Comparison of ENCODE assay signal across 14 cellular contexts in genomic region chr17:50203589-50204345, GRCh38. TPM values are rescaled to one million over a fixed set of nuclear protein-coding genes. Genes with fewer than 3 reads are reported as not detected.
DNase-seq lines count a peak whose midpoint lies in the region; ATAC-seq, FAIRE-seq and TF ChIP-seq lines count a peak whose summit lies in the region.
"Had no signal": no experiment of that assay in that cellular context is flagged by ENCODE, and none has a peak within 500 bp of the region (broad histone marks: within the 10 kb centered on the region; RNA-seq: fewer than 3 reads in every experiment).

No MANE protein-coding gene starts in this region.

- H2AFZ ChIP-seq in H1 (ENCODE audit: low read length) (no peak overlapping the region), osteoblast (ENCODE audit: low read length) (no peak overlapping the region)

- no peak overlapping the region for H2BK20ac ChIP-seq in H1 (ENCODE audit: low read length)

- H3K4me1 Mint-ChIP-seq in activated T-helper 2 cell treated with anti-CD3 and anti-CD28 coated beads, Interferon-gamma antibody, Interleukin-2, Interleukin-4, amounts not matched to agents 10 μg/mL and 5 μg/mL and 100 μg/mL, durations not matched to agents 14 hours and 24 hours and 36 hours (ENCODE audit: low read depth): peaks cover 15% of the 10 kb centered on the region

- CTCF ChIA-PET in H1 (lab: Charles Lee; ENCODE audit: partially characterized antibody): interaction anchor here (0.7 to 24.4 kb wide), 8 partner anchors 11 to 158 kb away, joined by 3 to 1349 read pairs (median 5); partner anchors contain the start of gene TMEM92

- no peak for FAIRE-seq in H1 (lab: Jason Lieb, UNC)
- FAIRE-seq: A549, bronchial epithelial cell had no signal

- TF ChIP-seq CTCF in H1 (IDR thresholded peaks at IDR 0.05; ENCODE audit: control extremely low read depth in 1 of 3, insufficient read depth in 1 of 3, low read depth in 1 of 3, low read length in 3 of 3) (no peak), osteoblast (IDR thresholded peaks at IDR 0.05; ENCODE audit: extremely low read depth, low read depth, low read length) (no peak)

- H3K4me2 ChIP-seq in H1 (ENCODE audit: insufficient read depth in 1 of 2, low read depth in 2 of 2, low read length in 2 of 2) (no peak overlapping the region), osteoblast (ENCODE audit: insufficient read depth, low read length) (peak overlapping the region; percentile 69)
- H3K4me2 ChIP-seq: A549 had no signal

- H3K9ac ChIP-seq in H1 (replicated peaks in 1 of 4; ENCODE audit: extremely low read depth in 1 of 4, low read depth in 3 of 4, low read length in 3 of 4): no peak overlapping the region

- H3K4me3 ChIP-seq in H1 (ENCODE audit: extremely low read depth in 1 of 4, insufficient read depth in 2 of 4, low read depth in 3 of 4, low read length in 4 of 4): no peak overlapping the region
- H3K4me3 ChIP-seq in osteoblast (ENCODE audit: insufficient read depth, low read length): peak overlapping the region; percentile 40
- H3K4me3 ChIP-seq: A549, left lung had no signal

- H3K9me3 Mint-ChIP-seq in activated T-helper 2 cell treated with anti-CD3 and anti-CD28 coated beads, Interferon-gamma antibody, Interleukin-2, Interleukin-4, amounts not matched to agents 10 μg/mL and 5 μg/mL and 100 μg/mL, durations not matched to agents 14 hours and 24 hours and 36 hours: no peaks in the 10 kb centered on the region

- no peak overlapping the region for H3K14ac ChIP-seq in H1 (ENCODE audit: insufficient read length)

- H3K23ac ChIP-seq in H1 (ENCODE audit: insufficient read length): no peak overlapping the region

- H4K91ac ChIP-seq in H1 (replicated peaks; ENCODE audit: insufficient read length, low read length): no peak overlapping the region

- H3K56ac ChIP-seq in H1 (replicated peaks; ENCODE audit: insufficient read length, low read depth, low read length): no peak overlapping the region

- no peaks in the 10 kb centered on the region for H3K79me1 ChIP-seq in H1 (ENCODE audit: low read depth, low read length)

- no peak for TF ChIP-seq RAD21 in H1 (IDR thresholded peaks at IDR 0.05 in 1 of 2, conservative IDR thresholded peaks at IDR 0.05 in 1 of 2; ENCODE audit: low read depth in 2 of 2, low read length in 2 of 2)

- no peak overlapping the region for H3K27ac ChIP-seq in H1 (ENCODE audit: low read depth, low read length)
- H3K27ac ChIP-seq in osteoblast (ENCODE audit: low read depth, low read length): peak overlapping the region; percentile 96

- H3K27me3 ChIP-seq in H1 (replicated peaks in 1 of 4; ENCODE audit: control insufficient read depth in 3 of 4, extremely low read depth in 1 of 4, insufficient read depth in 3 of 4, low read length in 3 of 4) (peaks cover 0 to 29% (median 15%) of the 10 kb centered on the region in 4 experiments; a peak in 5 of 7 replicates), osteoblast (ENCODE audit: insufficient read depth, low read length) (no peaks in the 10 kb centered on the region)

- no peak overlapping the region for H3K4me3 Mint-ChIP-seq in activated T-helper 2 cell treated with anti-CD3 and anti-CD28 coated beads, Interferon-gamma antibody, Interleukin-2, Interleukin-4, amounts not matched to agents 10 μg/mL and 5 μg/mL and 100 μg/mL, durations not matched to agents 14 hours and 24 hours and 36 hours (ENCODE audit: low read depth)

- H3K27me3 Mint-ChIP-seq in activated T-helper 2 cell treated with anti-CD3 and anti-CD28 coated beads, Interferon-gamma antibody, Interleukin-2, Interleukin-4, amounts not matched to agents 10 μg/mL and 5 μg/mL and 100 μg/mL, durations not matched to agents 14 hours and 24 hours and 36 hours (ENCODE audit: low read depth): peaks cover 58% of the 10 kb centered on the region

- H4K5ac ChIP-seq in H1 (ENCODE audit: insufficient read length, low read depth, low read length): no peak overlapping the region

- ATAC-seq in Right ventricle myocardium superior (ENCODE audit: poor library complexity): no peak
- no peak for ATAC-seq in Right ventricle myocardium inferior
- no peak for ATAC-seq in HG03095 (IDR thresholded peaks at IDR 0.05; ENCODE audit: unreplicated experiment)
- no peak for ATAC-seq in HG03354 (IDR thresholded peaks at IDR 0.05; ENCODE audit: poor library complexity, severe bottlenecking, unreplicated experiment)
- ATAC-seq: A549, esophagus mucosa, left lung had no signal

- no peaks in the 10 kb centered on the region for H3K79me2 ChIP-seq in H1 (ENCODE audit: control insufficient read depth in 1 of 2, insufficient read depth in 2 of 2, low read length in 2 of 2)
- peaks cover 50% of the 10 kb centered on the region for H3K79me2 ChIP-seq in osteoblast (ENCODE audit: insufficient read depth, low read length)

- WGBS in H1 (ENCODE audit: extremely low coverage in 1 of 2, insufficient coverage in 1 of 2, insufficient read length in 1 of 2, insufficient replicate concordance in 2 of 2, low coverage in 1 of 2, low lambda C conversion rate in 2 of 2, missing lambda C conversion rate in 1 of 2), 2 experiments: 80% methylated on average over 12 of the region's 13 CpGs; no CpG with 5 or more reads in 1 of the 2 experiments

- H2BK120ac ChIP-seq in H1 (replicated peaks; ENCODE audit: low read depth, low read length): no peak overlapping the region

- peaks cover 11% of the 10 kb centered on the region; the same call in 1 of the 2 replicates for H3K23me2 ChIP-seq in H1 (ENCODE audit: low read depth, low read length)

- TF ChIP-seq POLR2A in H1 (IDR thresholded peaks at IDR 0.05; ENCODE audit: control extremely low read depth in 1 of 2, low read depth in 2 of 2, low read length in 2 of 2): no peak

- H3K27ac Mint-ChIP-seq in activated T-helper 2 cell treated with anti-CD3 and anti-CD28 coated beads, Interferon-gamma antibody, Interleukin-2, Interleukin-4, amounts not matched to agents 10 μg/mL and 5 μg/mL and 100 μg/mL, durations not matched to agents 14 hours and 24 hours and 36 hours: no peak overlapping the region

- H2AK5ac ChIP-seq in H1 (ENCODE audit: low read depth, low read length): no peak overlapping the region

- no peaks in the 10 kb centered on the region for H3K36me3 Mint-ChIP-seq in activated T-helper 2 cell treated with anti-CD3 and anti-CD28 coated beads, Interferon-gamma antibody, Interleukin-2, Interleukin-4, amounts not matched to agents 10 μg/mL and 5 μg/mL and 100 μg/mL, durations not matched to agents 14 hours and 24 hours and 36 hours (ENCODE audit: low read depth)

- H2BK12ac ChIP-seq in H1 (ENCODE audit: low read depth, low read length): peak overlapping the region; percentile 50; the same call in 1 of the 2 replicates

- intact Hi-C loops in Right ventricle myocardium superior (cut with DNase I) (no loop called here), Right ventricle myocardium inferior (cut with DNase I) (no loop called here)
- intact Hi-C loops in activated T-helper 2 cell treated with anti-CD3 and anti-CD28 coated beads, Interferon-gamma antibody, Interleukin-2, Interleukin-4, amounts not matched to agents 10 μg/mL and 5 μg/mL and 100 μg/mL, durations not matched to agents 14 hours and 24 hours and 36 hours (cut with micrococcal nuclease): loop anchor here (5.0 to 10.0 kb wide), 2 partner anchors 144 to 271 kb away; partner anchors contain the start of genes RSAD1 and XYLT2

- no peak overlapping the region; the same call in 1 of the 2 replicates for H3K18ac ChIP-seq in H1 (ENCODE audit: extremely low read depth, low read length)

- POLR2A ChIA-PET in H1 (lab: Charles Lee; ENCODE audit: partially characterized antibody): interaction anchor here (1.2 to 4.5 kb wide), 2 partner anchors 65 to 70 kb away, joined by 3 to 20 read pairs; partner anchors contain the start of gene TMEM92

- H3K36me3 ChIP-seq in H1 (ENCODE audit: control insufficient read depth in 2 of 4, insufficient read depth in 4 of 4, low read length in 3 of 4): no peaks in the 10 kb centered on the region; a peak in 1 of 8 replicates
- H3K36me3 ChIP-seq in osteoblast (ENCODE audit: insufficient read depth, low read length): peaks cover 11% of the 10 kb centered on the region
- H3K36me3 ChIP-seq: left lung had no signal

- peak; percentile 33 for DNase-seq in Right ventricle myocardium superior
- DNase-seq in Right ventricle myocardium inferior (ENCODE audit: missing footprints): no peak
- DNase-seq in H1 (ENCODE audit: low read depth in 1 of 2, low spot score in 2 of 2): no peak
- DNase-seq in osteoblast (ENCODE audit: insufficient read length, low spot score, missing footprints): peak; percentile 98
- no peak for DNase-seq in SHP77 treated with DMSO at 0.1 percent for 48 hours (lab: John Stamatoyannopoulos, UW)
- DNase-seq in activated T-helper 2 cell treated with anti-CD3 and anti-CD28 coated beads, Interferon-gamma antibody, Interleukin-2, Interleukin-4, amounts not matched to agents 10 μg/mL and 5 μg/mL and 100 μg/mL, durations not matched to agents 14 hours and 24 hours and 36 hours (ENCODE audit: low spot score): no peak
- DNase-seq: OCI-M1 had no signal

- H2BK15ac ChIP-seq in H1 (ENCODE audit: low read length): no peak overlapping the region

- H3K4me1 ChIP-seq in H1 (replicated peaks in 1 of 4; ENCODE audit: control insufficient read depth in 3 of 4, insufficient read depth in 4 of 4, low read length in 3 of 4) (peaks cover 12 to 18% (median 15%) of the 10 kb centered on the region in 4 experiments), osteoblast (ENCODE audit: insufficient read depth, low read length) (peaks cover 63% of the 10 kb centered on the region)

- no peak overlapping the region for H4K8ac ChIP-seq in H1 (ENCODE audit: extremely low read depth, insufficient read depth, low read length)

- H3K4ac ChIP-seq in H1 (replicated peaks; ENCODE audit: insufficient read length, low read depth, low read length): no peak overlapping the region

- TF ChIP-seq EP300 in H1 (IDR thresholded peaks at IDR 0.05; ENCODE audit: borderline replicate concordance in 1 of 2, low read depth in 2 of 2, low read length in 2 of 2): no peak

- no peak overlapping the region for H2BK5ac ChIP-seq in H1 (ENCODE audit: low read depth, low read length)

- H3K9me3 ChIP-seq in H1 (ENCODE audit: insufficient read depth in 2 of 2, low read depth in 1 of 2, low read length in 1 of 2) (no peaks in the 10 kb centered on the region), osteoblast (ENCODE audit: low read depth, low read length) (no peaks in the 10 kb centered on the region)
- H3K9me3 ChIP-seq: A549, left lung had no signal

- H4K20me1 ChIP-seq in H1 (replicated peaks in 1 of 2; ENCODE audit: control insufficient read depth in 1 of 2, insufficient read depth in 2 of 2, low read length in 2 of 2): no peaks in the 10 kb centered on the region
- H4K20me1 ChIP-seq in osteoblast (ENCODE audit: insufficient read depth, low read length): peaks cover 22% of the 10 kb centered on the region

RNA-seq across cellular contexts. Expression of gene COL1A1, which starts 2.3 kb away (rescaled TPM):
- total RNA-seq in Right ventricle myocardium superior (28.1 TPM), Right ventricle myocardium inferior (28.2 TPM), osteoblast (6,718 and 8,987 TPM in 2 replicates)
- total RNA-seq in H1 (2021; fragmentation: NEBNext Ultra II Directional; extraction: Animal tissue kit (Norgen Biotek cat#: 25700)): 80.4 and 88.1 TPM in 2 replicates
- polyA plus RNA-seq in H1 (2011; rRNA removed): 14.1 and 27.3 TPM in 2 replicates
- 9.3 TPM for polyA plus RNA-seq in H1 (2011; cell fraction: cytosol; rRNA removed)
- 112 TPM for polyA plus RNA-seq in H1 (2011; cell fraction: nucleus; rRNA removed)
- 59.0 to 109 TPM (median 93.2 TPM) in 4 replicates for polyA plus RNA-seq in H1 (2012, experiment 1 of 2)
- 56.3 TPM for polyA plus RNA-seq in H1 (2012, experiment 2 of 2)
- 109 TPM for polyA plus RNA-seq in H1 (2013, experiment 1 of 2)
- polyA plus RNA-seq in H1 (2013, experiment 2 of 2): 85.3 TPM
- polyA minus RNA-seq in H1 (2011; rRNA and poly(A)+ RNA removed): 50.2 and 51.4 TPM in 2 replicates
- polyA minus RNA-seq in H1 (2011; cell fraction: cytosol; rRNA and poly(A)+ RNA removed): 33.6 TPM
- polyA minus RNA-seq in H1 (2011; cell fraction: nucleus; rRNA and poly(A)+ RNA removed): 122 TPM
- 13.9 and 15.5 TPM in 2 replicates for total RNA-seq in activated T-helper 2 cell treated with anti-CD3 and anti-CD28 coated beads, Interferon-gamma antibody, Interleukin-2, Interleukin-4, amounts not matched to agents 10 μg/mL and 5 μg/mL and 100 μg/mL, durations not matched to agents 14 hours and 24 hours and 36 hours

RNA-seq across cellular contexts. Expression of gene SGCA, which starts 38.0 kb away (rescaled TPM):
- total RNA-seq in Right ventricle myocardium superior (135 TPM), Right ventricle myocardium inferior (151 TPM), osteoblast (0.29 TPM in 1 of 2 replicates, not detected in the other)
- total RNA-seq in H1 (2021; fragmentation: NEBNext Ultra II Directional; extraction: Animal tissue kit (Norgen Biotek cat#: 25700)): not detected in 2 replicates
- polyA plus RNA-seq in H1 (2011; rRNA removed): 0.12 and 0.36 TPM in 2 replicates
- polyA plus RNA-seq in H1 (2011; cell fraction: cytosol; rRNA removed): 0.18 TPM
- 0.27 TPM for polyA plus RNA-seq in H1 (2011; cell fraction: nucleus; rRNA removed)
- 0.31 to 0.65 TPM in 2 of 4 replicates, not detected in the others for polyA plus RNA-seq in H1 (2012, experiment 1 of 2)
- 0.43 TPM for polyA plus RNA-seq in H1 (2012, experiment 2 of 2)
- 0.36 TPM for polyA plus RNA-seq in H1 (2013, experiment 1 of 2)
- 0.33 TPM for polyA plus RNA-seq in H1 (2013, experiment 2 of 2)
- not detected in 2 replicates for polyA minus RNA-seq in H1 (2011; rRNA and poly(A)+ RNA removed)
- not detected for polyA minus RNA-seq in H1 (2011; cell fraction: cytosol; rRNA and poly(A)+ RNA removed)
- not detected for polyA minus RNA-seq in H1 (2011; cell fraction: nucleus; rRNA and poly(A)+ RNA removed)
- total RNA-seq in activated T-helper 2 cell treated with anti-CD3 and anti-CD28 coated beads, Interferon-gamma antibody, Interleukin-2, Interleukin-4, amounts not matched to agents 10 μg/mL and 5 μg/mL and 100 μg/mL, durations not matched to agents 14 hours and 24 hours and 36 hours: 0.41 and 0.48 TPM in 2 replicates
- total RNA-seq: bronchial epithelial cell, pulmonary artery endothelial cell had no signal

RNA-seq across cellular contexts. Expression of gene PPP1R9B, which starts 53.3 kb away (rescaled TPM):
- total RNA-seq in Right ventricle myocardium superior (35.4 TPM), Right ventricle myocardium inferior (38.4 TPM), osteoblast (44.2 and 48.9 TPM in 2 replicates)
- total RNA-seq in H1 (2021; fragmentation: NEBNext Ultra II Directional; extraction: Animal tissue kit (Norgen Biotek cat#: 25700)): 13.1 and 14.1 TPM in 2 replicates
- 5.2 and 6.1 TPM in 2 replicates for polyA plus RNA-seq in H1 (2011; rRNA removed)
- polyA plus RNA-seq in H1 (2011; cell fraction: cytosol; rRNA removed): 6.2 TPM
- polyA plus RNA-seq in H1 (2011; cell fraction: nucleus; rRNA removed): 11.6 TPM
- polyA plus RNA-seq in H1 (2012, experiment 1 of 2): 13.3 to 16.7 TPM (median 15.0 TPM) in 4 replicates
- 9.9 TPM for polyA plus RNA-seq in H1 (2012, experiment 2 of 2)
- 6.4 TPM for polyA plus RNA-seq in H1 (2013, experiment 1 of 2)
- polyA plus RNA-seq in H1 (2013, experiment 2 of 2): 6.6 TPM
- polyA minus RNA-seq in H1 (2011; rRNA and poly(A)+ RNA removed): 3.9 and 6.5 TPM in 2 replicates
- 7.4 TPM for polyA minus RNA-seq in H1 (2011; cell fraction: cytosol; rRNA and poly(A)+ RNA removed)
- polyA minus RNA-seq in H1 (2011; cell fraction: nucleus; rRNA and poly(A)+ RNA removed): 6.0 TPM
- 126 and 130 TPM in 2 replicates for total RNA-seq in activated T-helper 2 cell treated with anti-CD3 and anti-CD28 coated beads, Interferon-gamma antibody, Interleukin-2, Interleukin-4, amounts not matched to agents 10 μg/mL and 5 μg/mL and 100 μg/mL, durations not matched to agents 14 hours and 24 hours and 36 hours

Comparison
In these comparisons a context has a peak if more than half of its experiments do, and no peak if none do; other contexts are left out.
1. DNase-seq: peak in Right ventricle myocardium superior (single experiment) and osteoblast (single experiment); none in Right ventricle myocardium inferior (single experiment), H1 (0 of 2), SHP77 treated with DMSO at 0.1 percent for 48 hours (single experiment) and activated T-helper 2 cell treated with anti-CD3 and anti-CD28 coated beads, Interferon-gamma antibody, Interleukin-2, Interleukin-4, amounts not matched to agents 10 μg/mL and 5 μg/mL and 100 μg/mL, durations not matched to agents 14 hours and 24 hours and 36 hours (single experiment).
2. RNA of gene COL1A1, which starts 2.3 kb away (total RNA-seq): 6,718 to 8,987 TPM in osteoblast; 80.4 to 88.1 TPM in H1, 28.2 TPM in Right ventricle myocardium inferior (single experiment), 28.1 TPM in Right ventricle myocardium superior (single experiment) and 13.9 to 15.5 TPM in activated T-helper 2 cell treated with anti-CD3 and anti-CD28 coated beads, Interferon-gamma antibody, Interleukin-2, Interleukin-4, amounts not matched to agents 10 μg/mL and 5 μg/mL and 100 μg/mL, durations not matched to agents 14 hours and 24 hours and 36 hours; every median in the first group is over 10 times any median in the second.
3. RNA of gene SGCA, which starts 38.0 kb away (total RNA-seq): 151 TPM in Right ventricle myocardium inferior (single experiment) and 135 TPM in Right ventricle myocardium superior (single experiment); 0.41 to 0.48 TPM in activated T-helper 2 cell treated with anti-CD3 and anti-CD28 coated beads, Interferon-gamma antibody, Interleukin-2, Interleukin-4, amounts not matched to agents 10 μg/mL and 5 μg/mL and 100 μg/mL, durations not matched to agents 14 hours and 24 hours and 36 hours, not detected in H1 and 0.29 TPM in osteoblast; every median in the first group is over 10 times any median in the second.